8 cellular contexts compared by ENCODE assay signal in genomic region chr12:6201199-6201608, GRCh38. TPM values are rescaled to one million over a fixed set of nuclear protein-coding genes. Genes with fewer than 3 reads are reported as not detected.
A peak's percentile ranks its signal among the peaks of the same experiment; 100 is the strongest.
DNase-seq lines count a peak whose midpoint lies in the region; ATAC-seq and TF ChIP-seq lines count a peak whose summit lies in the region.

No MANE protein-coding gene starts in this region.

- H3K27me3 ChIP-seq in spleen (replicated peaks in 1 of 7): peaks cover 0 to 57% (median 14%) of the 10 kb centered on the region in 7 donors

- no peak for ATAC-seq in activated T-helper 17 cell treated with anti-CD3 and anti-CD28 coated beads, Interleukin-2, amount 50 U/mL, for 72 hours (replicated peaks)
- ATAC-seq in HG03439 (IDR thresholded peaks at IDR 0.05; ENCODE audit: unreplicated experiment) (no peak), HG03442 (IDR thresholded peaks at IDR 0.05; ENCODE audit: unreplicated experiment) (no peak), HG02571 (IDR thresholded peaks at IDR 0.05; ENCODE audit: unreplicated experiment) (no peak)

- peaks cover 13 to 74% (median 48%) of the 10 kb centered on the region in 6 donors for H3K4me1 ChIP-seq in spleen

- peaks cover 58% of the 10 kb centered on the region for H3K27me3 Mint-ChIP-seq in activated T-cell treated with anti-CD3 and anti-CD28 coated beads, Interleukin-2, amount 50 U/mL, for 24 hours
- H3K27me3 Mint-ChIP-seq in activated T-helper 17 cell treated with anti-CD3 and anti-CD28 coated beads, Interleukin-2, amount 50 U/mL, for 72 hours: peaks cover 42% of the 10 kb centered on the region

- intact Hi-C loops in spleen (cut with DNase I; ENCODE audit: low total_unique reads): no loop called here

- no peaks in the 10 kb centered on the region for H3K9me3 ChIP-seq in spleen

- no peaks in the 10 kb centered on the region for H3K36me3 Mint-ChIP-seq in activated T-cell treated with anti-CD3 and anti-CD28 coated beads, Interleukin-2, amount 50 U/mL, for 24 hours (ENCODE audit: low read depth)
- H3K36me3 Mint-ChIP-seq in activated T-helper 17 cell treated with anti-CD3 and anti-CD28 coated beads, Interleukin-2, amount 50 U/mL, for 72 hours (ENCODE audit: low read depth): no peaks in the 10 kb centered on the region

- H3K4me1 Mint-ChIP-seq in activated T-cell treated with anti-CD3 and anti-CD28 coated beads, Interleukin-2, amount 50 U/mL, for 24 hours (ENCODE audit: low read depth): peaks cover 29% of the 10 kb centered on the region
- peaks cover 6% of the 10 kb centered on the region for H3K4me1 Mint-ChIP-seq in activated T-helper 17 cell treated with anti-CD3 and anti-CD28 coated beads, Interleukin-2, amount 50 U/mL, for 72 hours

- H3K27ac ChIP-seq in spleen: peak overlapping the region; percentile 15 to 85 (median 78)

- DNase-seq in activated T-cell treated with anti-CD3 and anti-CD28 coated beads, Interleukin-2, amount 50 U/mL, for 24 hours: no peak
- DNase-seq in activated T-cell treated with anti-CD3 and anti-CD28 coated beads, Interleukin-2, amount 50 U/mL, for 1 hour: no peak
- no peak for DNase-seq in spleen

- no peak for TF ChIP-seq CTCF in spleen (IDR thresholded peaks at IDR 0.05 in 8 of 11, conservative IDR thresholded peaks at IDR 0.05 in 3 of 11)

- TF ChIP-seq POLR2A in spleen (IDR thresholded peaks at IDR 0.05): no peak

- H3K9me3 Mint-ChIP-seq in activated T-cell treated with anti-CD3 and anti-CD28 coated beads, Interleukin-2, amount 50 U/mL, for 24 hours: no peaks in the 10 kb centered on the region
- no peaks in the 10 kb centered on the region for H3K9me3 Mint-ChIP-seq in activated T-helper 17 cell treated with anti-CD3 and anti-CD28 coated beads, Interleukin-2, amount 50 U/mL, for 72 hours

- H3K4me3 Mint-ChIP-seq in activated T-cell treated with anti-CD3 and anti-CD28 coated beads, Interleukin-2, amount 50 U/mL, for 24 hours: peak overlapping the region; percentile 67
- H3K4me3 Mint-ChIP-seq in activated T-helper 17 cell treated with anti-CD3 and anti-CD28 coated beads, Interleukin-2, amount 50 U/mL, for 72 hours: peak overlapping the region; percentile 18

- WGBS in spleen, 5 donors: 34 to 56% (median 40%) methylated on average over 9 to 15 of the region's 15 CpGs

- no peaks in the 10 kb centered on the region for H3K36me3 ChIP-seq in spleen

- H3K4me3 ChIP-seq in iPS-11a (ENCODE audit: low read depth, low read length) (peak overlapping the region; percentile 96), spleen (peak overlapping the region; percentile 44 to 83 (median 60))

- no peak overlapping the region for H3K27ac Mint-ChIP-seq in activated T-cell treated with anti-CD3 and anti-CD28 coated beads, Interleukin-2, amount 50 U/mL, for 24 hours
- H3K27ac Mint-ChIP-seq in activated T-helper 17 cell treated with anti-CD3 and anti-CD28 coated beads, Interleukin-2, amount 50 U/mL, for 72 hours: no peak overlapping the region

RNA-seq across cellular contexts. Expression of gene CD9, which starts 1.0 kb away (rescaled TPM):
- 1 to 10 TPM in 1 of 2 donors, under 1 TPM in 1; 0.76 to 1.6 TPM for total RNA-seq in activated T-helper 17 cell treated with anti-CD3 and anti-CD28 coated beads, Interleukin-2, amount 50 U/mL, for 72 hours
- 100 to 1,000 TPM in 1 of 7 donors, 10 to 100 TPM in 6; 50.0 to 113 (median 75.7) TPM for total RNA-seq in spleen
- 10 to 100 TPM; 16.2 to 87.4 (median 50.6) TPM for polyA plus RNA-seq in spleen

Comparison
In these comparisons a context has a peak if more than half of its experiments do, and no peak if none do; other contexts are left out.
1. RNA of gene CD9, which starts 1.0 kb away (total RNA-seq): 50.0 to 113 TPM in spleen; 0.76 to 1.6 TPM in activated T-helper 17 cell treated with anti-CD3 and anti-CD28 coated beads, Interleukin-2, amount 50 U/mL, for 72 hours; every median in the first group is over 10 times any median in the second.